ENCODE assay signal across 9 cellular contexts in the genomic region with DNA sequence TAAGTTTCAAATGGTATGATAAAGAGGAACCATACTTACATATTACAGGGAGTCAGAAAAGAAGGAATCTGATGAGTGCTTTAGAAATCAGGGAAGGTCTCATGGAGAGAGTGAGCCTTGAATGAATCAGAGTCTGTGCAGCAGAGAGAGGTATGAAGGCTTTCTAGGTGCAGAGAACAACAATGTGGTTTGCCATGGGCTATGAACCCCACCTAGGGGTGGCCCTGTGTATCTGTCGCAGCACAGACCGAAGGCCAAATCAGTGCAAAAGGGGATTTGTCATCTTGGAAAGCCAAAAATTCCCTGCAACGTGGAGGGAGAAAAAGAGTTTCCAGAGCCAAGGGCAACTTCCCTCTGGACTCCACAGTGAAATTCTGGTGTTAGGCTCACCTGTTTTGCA. TPM values are rescaled to one million over a fixed set of nuclear protein-coding genes. Genes with fewer than 3 reads are reported as not detected.
DNase-seq lines count a peak whose midpoint lies in the region; ATAC-seq, FAIRE-seq and TF ChIP-seq lines count a peak whose summit lies in the region.
"Had no signal": no experiment of that assay in that cellular context is flagged by ENCODE, and none has a peak within 500 bp of the region (broad histone marks: within the 10 kb centered on the region; RNA-seq: fewer than 3 reads in every experiment).

No MANE protein-coding gene starts in this region.

- peaks cover 10% of the 10 kb centered on the region for H3K4me1 Mint-ChIP-seq in endodermal cell
- no peaks in the 10 kb centered on the region for H3K4me1 Mint-ChIP-seq in type B pancreatic cell (ENCODE audit: unreplicated experiment)

- DNase-seq in heart right ventricle (no peak), Right ventricle myocardium superior (no peak), NCI-H1105 (lab: John Stamatoyannopoulos, UW) (peak; percentile 3), endodermal cell (peak; percentile 78), type B pancreatic cell (ENCODE audit: extremely low spot score, unreplicated experiment) (no peak), colonic mucosa (no peak), small intestine (no peak)
- DNase-seq: activated CD4-positive, CD25-positive, alpha-beta regulatory T cell treated with anti-CD3 and anti-CD28 coated beads, Interleukin-2, amount 50 U/mL, for 72 hours had no signal

- ATAC-seq in heart right ventricle, result peak in 2 of 8 donors; percentile 39 to 46
- no peak for ATAC-seq in Right ventricle myocardium superior (ENCODE audit: poor library complexity)
- ATAC-seq in GM18870 (IDR thresholded peaks at IDR 0.05; ENCODE audit: unreplicated experiment), result no peak

- intact Hi-C loops in heart right ventricle (cut with DNase I), result loop anchor here in 2 of 10 donors (5.0 to 10.0 kb wide), 2 partner anchors 89 to 92 kb away; no protein-coding TSS in a partner anchor
- intact Hi-C loops in Right ventricle myocardium superior (cut with DNase I), result no loop called here
- intact Hi-C loops in colonic mucosa (cut with DNase I), result no loop called here

- 38 to 42% methylated on average over 3 of the region's 3 CpGs for WGBS in heart right ventricle, 2 donors
- WGBS in endodermal cell (ENCODE audit: insufficient coverage in 1 of 2, insufficient read length in 1 of 2), 2 experiments, result 28 to 46% methylated on average over 3 of the region's 3 CpGs
- 27 to 48% (median 48%) methylated on average over 3 of the region's 3 CpGs for WGBS in small intestine, 3 donors

- no peak overlapping the region for H3K9ac ChIP-seq in endodermal cell (ENCODE audit: extremely low read depth, low read length, poor library complexity, severe bottlenecking)
- H3K9ac ChIP-seq in colonic mucosa (ENCODE audit: low read depth in 2 of 2, low read length in 2 of 2), result no peak overlapping the region

- H3K36me3 ChIP-seq in heart right ventricle, result no peaks in the 10 kb centered on the region
- no peaks in the 10 kb centered on the region for H3K36me3 ChIP-seq in endodermal cell (ENCODE audit: control insufficient read depth, insufficient read depth, low read length)
- no peaks in the 10 kb centered on the region for H3K36me3 ChIP-seq in colonic mucosa
- no peaks in the 10 kb centered on the region for H3K36me3 ChIP-seq in small intestine (ENCODE audit: control insufficient read depth in 2 of 2, insufficient read depth in 2 of 2, low read length in 2 of 2)

- peak in 7 of 9 donors; percentile 20 to 31 (median 23) for TF ChIP-seq CTCF in heart right ventricle (IDR thresholded peaks at IDR 0.05)
- peak; percentile 87 for TF ChIP-seq CTCF in endodermal cell (conservative IDR thresholded peaks at IDR 0.05)
- peak; percentile 63 for TF ChIP-seq CTCF in type B pancreatic cell (conservative IDR thresholded peaks at IDR 0.05)
- TF ChIP-seq CTCF in colonic mucosa (IDR thresholded peaks at IDR 0.05), result no peak

- H3K4me3 ChIP-seq in heart right ventricle (no peak overlapping the region), endodermal cell (ENCODE audit: low read length) (no peak overlapping the region), colonic mucosa (no peak overlapping the region), small intestine (ENCODE audit: low read depth in 1 of 2, low read length in 2 of 2) (no peak overlapping the region)

- H3K27me3 ChIP-seq in heart right ventricle, result no peaks in the 10 kb centered on the region
- no peaks in the 10 kb centered on the region for H3K27me3 ChIP-seq in endodermal cell (ENCODE audit: control insufficient read depth, insufficient read depth, low read length, poor library complexity, severe bottlenecking)
- H3K27me3 ChIP-seq in colonic mucosa, result no peaks in the 10 kb centered on the region
- H3K27me3 ChIP-seq in small intestine (ENCODE audit: control insufficient read depth in 2 of 2, insufficient read depth in 2 of 2, low read length in 2 of 2), result no peaks in the 10 kb centered on the region

- no peak overlapping the region for H3K4me3 Mint-ChIP-seq in endodermal cell
- no peak overlapping the region for H3K4me3 Mint-ChIP-seq in type B pancreatic cell

- no peak overlapping the region for H3K27ac ChIP-seq in heart right ventricle
- H3K27ac ChIP-seq in endodermal cell (ENCODE audit: low read depth, low read length), result no peak overlapping the region
- no peak overlapping the region for H3K27ac ChIP-seq in colonic mucosa
- no peak overlapping the region for H3K27ac ChIP-seq in small intestine (ENCODE audit: low read depth in 1 of 2, low read length in 1 of 2)

- H3K4me1 ChIP-seq in heart right ventricle, result no peaks in the 10 kb centered on the region
- peaks cover 7% of the 10 kb centered on the region for H3K4me1 ChIP-seq in endodermal cell (ENCODE audit: control insufficient read depth, insufficient read depth, low read length)
- no peaks in the 10 kb centered on the region for H3K4me1 ChIP-seq in colonic mucosa
- no peaks in the 10 kb centered on the region for H3K4me1 ChIP-seq in small intestine (ENCODE audit: control insufficient read depth in 2 of 2, insufficient read depth in 1 of 2, low read depth in 1 of 2, low read length in 1 of 2)

- FAIRE-seq in small intestine (lab: Jason Lieb, UNC), result no peak

- H3K27me3 Mint-ChIP-seq in endodermal cell (ENCODE audit: insufficient read depth) (no peaks in the 10 kb centered on the region), type B pancreatic cell (no peaks in the 10 kb centered on the region)

- H3K9me3 Mint-ChIP-seq in endodermal cell (no peaks in the 10 kb centered on the region), type B pancreatic cell (peaks cover 2% of the 10 kb centered on the region)

- H3K9me3 ChIP-seq in heart right ventricle (no peaks in the 10 kb centered on the region), endodermal cell (ENCODE audit: control insufficient read depth, low read length) (no peaks in the 10 kb centered on the region), colonic mucosa (no peaks in the 10 kb centered on the region), small intestine (ENCODE audit: control insufficient read depth, low read depth) (no peaks in the 10 kb centered on the region)

- H3K36me3 Mint-ChIP-seq in endodermal cell (ENCODE audit: low read depth) (no peaks in the 10 kb centered on the region), type B pancreatic cell (no peaks in the 10 kb centered on the region)

- H3K27ac Mint-ChIP-seq in endodermal cell, result no peak overlapping the region
- H3K27ac Mint-ChIP-seq in type B pancreatic cell, result no peak overlapping the region

RNA-seq across cellular contexts. Expression of gene PAPPA2, which starts 3.5 kb away (rescaled TPM):
- total RNA-seq in heart right ventricle (1 to 10 TPM in 1 of 10 donors, under 1 TPM in 9; 0.06 to 1.3 (median 0.33) TPM), Right ventricle myocardium superior (0.32 TPM), endodermal cell (1 to 10 TPM in 1 of 2 donors, not detected in 1; 1.3 TPM), type B pancreatic cell (ENCODE audit: low replicate concordance) (0.87 and 2.5 TPM in 2 replicates), colonic mucosa (1 to 10 TPM; 3.1 to 3.6 TPM)
- polyA plus RNA-seq in heart right ventricle (under 1 TPM; 0.07 to 0.09 TPM), small intestine (under 1 TPM in 1 of 3 donors, not detected in 2; 0.12 TPM)
- 0.50 TPM for polyA plus RNA-seq in endodermal cell (2013, experiment 1 of 2)
- 0.29 TPM for polyA plus RNA-seq in endodermal cell (2013, experiment 2 of 2)

Comparison
In these comparisons a context has a peak if more than half of its experiments do, and no peak if none do; other contexts are left out.
1. DNase-seq: peak in NCI-H1105 (single experiment) and endodermal cell (single experiment); none in heart right ventricle (0 of 2), Right ventricle myocardium superior (single experiment), type B pancreatic cell (single experiment), colonic mucosa (single experiment) and small intestine (single experiment).